In the genomic region with DNA sequence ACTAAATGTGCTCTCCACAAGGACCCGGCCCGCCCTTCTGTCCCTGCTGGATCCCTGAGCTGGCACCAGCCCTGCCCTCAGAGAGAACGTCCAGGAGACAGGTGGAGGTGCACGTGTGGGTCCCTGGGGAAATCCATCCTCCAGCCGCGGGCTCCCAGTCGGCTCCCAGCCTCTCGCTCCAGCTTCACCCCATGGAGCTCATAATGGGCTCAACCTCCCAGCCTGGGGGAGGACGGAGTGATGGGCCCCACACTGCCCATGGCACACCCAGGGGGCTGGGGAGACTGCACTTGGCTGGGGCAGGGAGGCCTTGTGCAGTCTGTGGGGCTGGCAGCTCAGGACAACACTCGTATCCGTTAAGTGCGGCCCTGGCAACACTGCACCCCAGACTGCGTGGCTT, we compare ENCODE assay signal across 21 cellular contexts.
DNase-seq lines count a peak whose midpoint lies in the region; ATAC-seq and TF ChIP-seq lines count a peak whose summit lies in the region.
"Had no signal": no experiment of that assay in that cellular context is flagged by ENCODE, and none has a peak within 500 bp of the region (broad histone marks: within the 10 kb centered on the region; RNA-seq: fewer than 3 reads in every experiment).

No MANE protein-coding gene starts in this region.

- peak overlapping the region; percentile 97 for H3K9ac ChIP-seq in SU-DHL-6 (ENCODE audit: low read length)

- H2AFZ ChIP-seq in SU-DHL-6 (ENCODE audit: low read depth, low read length, severe bottlenecking): no peak overlapping the region
- H2AFZ ChIP-seq: GM23338 had no signal

- peak overlapping the region; percentile 36 for H3K4me3 ChIP-seq in SU-DHL-6 (ENCODE audit: insufficient read depth, low read length, poor library complexity, severe bottlenecking)
- H3K4me3 ChIP-seq: A549, GM23338 had no signal

- intact Hi-C loops in left colon (cut with DNase I, micrococcal nuclease): no loop called here
- intact Hi-C loops in activated CD8-positive, alpha-beta T cell treated with anti-CD3 and anti-CD28 coated beads for 36 hours (cut with micrococcal nuclease): no loop called here

- H3K4me3 Mint-ChIP-seq in IgD-negative memory B cell: peak overlapping the region in 1 of 4 donors; percentile 30
- no peak overlapping the region for H3K4me3 Mint-ChIP-seq in stimulated activated memory B cell treated with anti-CD40 and anti-IgM and Interleukin-4, amounts not matched to agents 10 μg/mL and 1 μg/mL and 100 μg/mL, for 72 hours
- H3K4me3 Mint-ChIP-seq in activated CD8-positive, alpha-beta T cell treated with anti-CD3 and anti-CD28 coated beads for 36 hours: no peak overlapping the region
- H3K4me3 Mint-ChIP-seq: CD4-positive, alpha-beta memory T cell; GM23338; H9 had no signal

- no peaks in the 10 kb centered on the region for H3K27me3 Mint-ChIP-seq in IgD-negative memory B cell
- no peaks in the 10 kb centered on the region for H3K27me3 Mint-ChIP-seq in stimulated activated memory B cell treated with anti-CD40 and anti-IgM and Interleukin-4, amounts not matched to agents 10 μg/mL and 1 μg/mL and 100 μg/mL, for 72 hours
- H3K27me3 Mint-ChIP-seq in activated CD8-positive, alpha-beta T cell treated with anti-CD3 and anti-CD28 coated beads for 36 hours: peaks cover 2% of the 10 kb centered on the region

- no peaks in the 10 kb centered on the region for H3K36me3 Mint-ChIP-seq in IgD-negative memory B cell
- peaks cover 60% of the 10 kb centered on the region for H3K36me3 Mint-ChIP-seq in stimulated activated memory B cell treated with anti-CD40 and anti-IgM and Interleukin-4, amounts not matched to agents 10 μg/mL and 1 μg/mL and 100 μg/mL, for 72 hours
- no peaks in the 10 kb centered on the region for H3K36me3 Mint-ChIP-seq in activated CD8-positive, alpha-beta T cell treated with anti-CD3 and anti-CD28 coated beads for 36 hours (ENCODE audit: low read depth)

- H4K20me1 ChIP-seq in SU-DHL-6 (ENCODE audit: low read depth, low read length): no peaks in the 10 kb centered on the region

- no peaks in the 10 kb centered on the region; the same call in 1 of the 2 replicates for H3K9me3 ChIP-seq in SU-DHL-6 (ENCODE audit: insufficient read depth, low read length)

- peaks cover 2 to 5% (median 4%) of the 10 kb centered on the region in 3 donors for H3K9me3 Mint-ChIP-seq in IgD-negative memory B cell
- H3K9me3 Mint-ChIP-seq in stimulated activated memory B cell treated with anti-CD40 and anti-IgM and Interleukin-4, amounts not matched to agents 10 μg/mL and 1 μg/mL and 100 μg/mL, for 72 hours: peaks cover 12% of the 10 kb centered on the region
- peaks cover 32% of the 10 kb centered on the region for H3K9me3 Mint-ChIP-seq in activated CD8-positive, alpha-beta T cell treated with anti-CD3 and anti-CD28 coated beads for 36 hours

- peak overlapping the region; percentile 65 for H3K4me2 ChIP-seq in SU-DHL-6 (ENCODE audit: low read depth, low read length, poor library complexity, severe bottlenecking)
- H3K4me2 ChIP-seq: A549, GM23338 had no signal

- no peaks in the 10 kb centered on the region; the same call in 1 of the 2 replicates for H3F3A ChIP-seq in SU-DHL-6 (ENCODE audit: insufficient read depth)

- POLR2A ChIA-PET in activated CD8-positive, alpha-beta T cell treated with anti-CD3 and anti-CD28 coated beads for 36 hours (lab: Charles Lee): no interaction called here

- peaks cover 19% of the 10 kb centered on the region for H3K79me2 ChIP-seq in SU-DHL-6 (ENCODE audit: insufficient read depth, low read length)

- peak overlapping the region; percentile 97 for H3K27ac ChIP-seq in SU-DHL-6 (ENCODE audit: low read depth, low read length)
- H3K27ac ChIP-seq: A549 had no signal

- CTCF ChIA-PET in activated CD8-positive, alpha-beta T cell treated with anti-CD3 and anti-CD28 coated beads for 36 hours (lab: Charles Lee): no interaction called here

- no peaks in the 10 kb centered on the region for H3K27me3 ChIP-seq in SU-DHL-6 (ENCODE audit: low read length)

- peak overlapping the region in 2 of 3 donors; percentile 67 to 70 for H3K27ac Mint-ChIP-seq in IgD-negative memory B cell
- H3K27ac Mint-ChIP-seq in stimulated activated memory B cell treated with anti-CD40 and anti-IgM and Interleukin-4, amounts not matched to agents 10 μg/mL and 1 μg/mL and 100 μg/mL, for 72 hours: peak overlapping the region; percentile 99
- no peak overlapping the region for H3K27ac Mint-ChIP-seq in activated CD8-positive, alpha-beta T cell treated with anti-CD3 and anti-CD28 coated beads for 36 hours
- H3K27ac Mint-ChIP-seq: CD4-positive, alpha-beta memory T cell; GM23338; H9 had no signal

- no peaks in the 10 kb centered on the region for H3K4me1 Mint-ChIP-seq in IgD-negative memory B cell
- H3K4me1 Mint-ChIP-seq in stimulated activated memory B cell treated with anti-CD40 and anti-IgM and Interleukin-4, amounts not matched to agents 10 μg/mL and 1 μg/mL and 100 μg/mL, for 72 hours: peaks cover 34% of the 10 kb centered on the region
- H3K4me1 Mint-ChIP-seq in activated CD8-positive, alpha-beta T cell treated with anti-CD3 and anti-CD28 coated beads for 36 hours (ENCODE audit: low read depth): peaks cover 6% of the 10 kb centered on the region
- H3K4me1 Mint-ChIP-seq: CD4-positive, alpha-beta memory T cell; GM23338; H9 had no signal

- no peak for TF ChIP-seq CTCF in SU-DHL-6 (IDR thresholded peaks at IDR 0.05; ENCODE audit: insufficient read depth, low read length, poor library complexity, severe bottlenecking)
- no peak for TF ChIP-seq CTCF in activated CD8-positive, alpha-beta T cell treated with anti-CD3 and anti-CD28 coated beads for 36 hours (IDR thresholded peaks at IDR 0.05)

- peaks cover 2% of the 10 kb centered on the region; the same call in 1 of the 2 replicates for H3K36me3 ChIP-seq in SU-DHL-6 (ENCODE audit: low read length)

- H3K9me2 ChIP-seq in SU-DHL-6 (replicated peaks; ENCODE audit: insufficient read depth, low read length): no peaks in the 10 kb centered on the region

- ATAC-seq in stimulated activated memory B cell treated with anti-CD40 and anti-IgM and Interleukin-4, amounts not matched to agents 10 μg/mL and 1 μg/mL and 100 μg/mL, for 72 hours: no peak
- ATAC-seq in left colon: no peak
- no peak for ATAC-seq in activated CD8-positive, alpha-beta T cell treated with anti-CD3 and anti-CD28 coated beads for 36 hours
- ATAC-seq: A549, GM23338, HCT116 had no signal

- no peak for DNase-seq in left colon
- DNase-seq in NCI-H2029 (lab: John Stamatoyannopoulos, UW): no peak
- DNase-seq in activated CD8-positive, alpha-beta T cell treated with anti-CD3 and anti-CD28 coated beads for 36 hours: no peak
- DNase-seq in dedifferentiated amniotic fluid mesenchymal stem cell (ENCODE audit: extremely low spot score): no peak
- DNase-seq: 8988T; ACHN; AML-193; C1 segment of cervical spinal cord; Calu3; CD4-positive, alpha-beta memory T cell; COR-L47; DMS53; DMS79 treated with DMSO at 0.1 percent for 48 hours; GF-D8; H9 had no signal
